In the genomic region with DNA sequence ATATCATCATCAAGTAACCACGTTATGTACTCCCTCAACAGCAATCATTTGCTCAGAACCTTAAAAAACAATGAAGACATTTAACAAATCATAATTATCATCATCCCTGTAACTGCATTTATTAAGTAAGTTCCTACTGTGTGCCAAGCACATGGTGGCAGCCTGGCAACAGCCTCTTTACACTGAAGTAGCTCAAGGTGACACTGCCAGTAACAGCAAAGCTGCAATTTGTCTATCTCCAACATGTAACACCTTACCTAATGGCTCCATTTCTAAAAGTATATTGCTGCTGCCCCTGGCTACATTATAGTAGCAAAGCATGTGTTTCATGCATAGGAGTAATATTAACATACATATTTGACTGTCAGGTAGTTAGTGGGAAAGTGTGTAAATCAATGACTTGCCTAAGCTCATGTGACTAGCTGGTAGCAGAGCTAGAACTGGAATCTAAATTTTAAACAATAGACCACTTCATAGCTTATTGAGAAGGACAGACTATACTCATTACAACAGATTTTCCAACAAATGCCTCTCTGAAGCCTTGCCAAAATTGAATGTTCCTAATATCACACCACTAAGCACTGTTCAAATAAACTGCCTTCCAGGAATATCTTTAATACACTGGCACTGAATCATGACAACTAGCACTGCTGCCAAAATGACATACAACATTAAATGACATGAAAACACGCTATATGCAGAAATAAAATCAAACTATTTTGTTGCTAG, we compare ENCODE assay signal across 21 cellular contexts.
DNase-seq lines count a peak whose midpoint lies in the region; ATAC-seq and TF ChIP-seq lines count a peak whose summit lies in the region.
"Had no signal": no experiment of that assay in that cellular context is flagged by ENCODE, and none has a peak within 500 bp of the region (broad histone marks: within the 10 kb centered on the region; RNA-seq: fewer than 3 reads in every experiment).

No MANE protein-coding gene starts in this region.

- H3K4me3 ChIP-seq in right atrium auricular region (no peak overlapping the region), retinal pigment epithelial cell (ENCODE audit: low read length) (no peak overlapping the region)
- H3K4me3 ChIP-seq: GM23248, smooth muscle cell had no signal

- peaks cover 0 to 11% of the 10 kb centered on the region in 2 donors for H3K9me3 ChIP-seq in right atrium auricular region

- DNase-seq in NCI-H345 (lab: John Stamatoyannopoulos, UW) (peak; percentile 36), NCI-H345 treated with DMSO at 0.1 percent for 48 hours (lab: John Stamatoyannopoulos, UW; ENCODE audit: unreplicated experiment) (no peak), NCI-H2029 treated with DMSO at 0.1 percent for 48 hours (lab: John Stamatoyannopoulos, UW) (peak; percentile 60), right atrium auricular region (ENCODE audit: low spot score) (no peak), retinal pigment epithelial cell (ENCODE audit: low read depth) (peak; percentile 24), NOMO-1 treated with DMSO at 0.1 percent for 48 hours (lab: John Stamatoyannopoulos, UW; ENCODE audit: unreplicated experiment) (no peak), hippocampal formation (lab: John Stamatoyannopoulos, UW) (no peak)
- DNase-seq: activated CD4-positive, alpha-beta T cell treated with anti-CD3 and anti-CD28 coated beads, Interleukin-2, amount 50 U/mL, for 48 hours; activated naive CD4-positive, alpha-beta T cell; activated naive CD8-positive, alpha-beta T cell treated with anti-CD3 and anti-CD28 coated beads, Interleukin-2, amount 50 U/mL, for 24 hours; activated T-cell treated with anti-CD3 and anti-CD28 coated beads, Interleukin-2, amount 50 U/mL, for 48 hours; central memory CD4-positive, alpha-beta T cell; erythroblast; GM23248; IMR-90; naive thymus-derived CD8-positive, alpha-beta T cell; stimulated activated CD4-positive, alpha-beta T cell treated with anti-CD3 and anti-CD28 coated beads, Interleukin-1b, Interleukin-23, amount 100 ng/mL, for 48 hours; T-helper 17 cell had no signal

- H3K27me3 ChIP-seq in right atrium auricular region = no peaks in the 10 kb centered on the region

- H3K4me1 ChIP-seq in right atrium auricular region = no peaks in the 10 kb centered on the region

- TF ChIP-seq CTCF in right atrium auricular region (IDR thresholded peaks at IDR 0.05) = no peak
- no peak for TF ChIP-seq CTCF in retinal pigment epithelial cell (conservative IDR thresholded peaks at IDR 0.05; ENCODE audit: low read depth, low read length)

- H3K27ac ChIP-seq in right atrium auricular region = peak overlapping the region; percentile 37 to 70
- H3K27ac ChIP-seq: GM23248 had no signal

- no peaks in the 10 kb centered on the region for H3K36me3 ChIP-seq in right atrium auricular region

- no peak for ATAC-seq in GM21825 (IDR thresholded peaks at IDR 0.05; ENCODE audit: unreplicated experiment)
- ATAC-seq: activated CD4-positive, CD25-positive, alpha-beta regulatory T cell treated with anti-CD3 and anti-CD28 coated beads, Interleukin-2, amount 50 U/mL, for 24 hours; activated naive CD8-positive, alpha-beta T cell treated with anti-CD3 and anti-CD28 coated beads, Interleukin-2, amount 50 U/mL, for 24 hours; naive thymus-derived CD8-positive, alpha-beta T cell; T-helper 17 cell had no signal

Comparison
In these comparisons a context has a peak if more than half of its experiments do, and no peak if none do; other contexts are left out.
1. DNase-seq: peak in NCI-H345 (single experiment), NCI-H2029 treated with DMSO at 0.1 percent for 48 hours (single experiment) and retinal pigment epithelial cell (single experiment); none in NCI-H345 treated with DMSO at 0.1 percent for 48 hours (single experiment), right atrium auricular region (single experiment), NOMO-1 treated with DMSO at 0.1 percent for 48 hours (single experiment) and hippocampal formation (0 of 2).